Comparison of ENCODE assay signal across 1 cellular context in the genomic region with DNA sequence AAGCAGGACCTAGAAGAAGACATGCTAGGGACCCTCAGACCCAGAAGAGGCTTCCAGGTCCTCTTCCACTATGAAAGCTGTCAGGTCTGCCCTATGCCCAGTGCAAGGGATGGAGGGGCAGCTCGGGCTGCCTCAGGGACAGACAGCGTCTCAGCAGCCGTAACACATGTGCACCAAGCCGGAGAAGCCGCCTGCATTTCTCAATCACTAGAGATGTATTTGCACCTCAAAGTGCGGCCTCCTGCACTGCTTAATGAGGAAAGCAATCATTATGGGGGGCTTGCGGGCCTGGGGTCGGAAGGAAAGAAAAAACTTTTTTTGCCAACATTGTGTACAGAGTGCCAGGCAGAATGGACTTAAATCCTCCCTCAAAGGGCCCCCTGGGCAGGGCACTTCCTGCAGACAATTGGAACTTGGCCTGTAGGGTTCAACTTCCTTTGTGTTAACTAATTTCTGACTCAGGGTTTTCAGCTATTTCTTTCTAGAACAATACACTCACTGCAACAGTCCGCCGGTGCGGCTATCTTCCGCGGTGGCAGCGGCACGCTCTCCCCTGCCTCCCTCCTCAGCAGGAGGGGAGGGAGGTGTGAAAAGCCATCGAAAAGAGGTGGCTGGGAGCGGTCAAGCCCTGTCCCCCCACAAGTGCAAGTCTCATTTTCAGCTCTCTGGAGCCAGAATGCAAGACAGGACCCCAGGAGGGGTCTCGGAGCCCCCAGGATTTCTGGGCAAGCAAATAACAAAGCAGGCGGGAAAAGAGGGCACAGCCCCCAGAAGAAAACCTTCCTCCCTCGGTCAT.
TF ChIP-seq lines count a peak whose summit lies in the region.

No MANE protein-coding gene starts in this region.

TF ChIP-seq in GM23338, 12 proteins besides CTCF, POLR2A, EP300 and RAD21 (continued from another document):
- TF ChIP-seq ZNF462 (CRISPR knock-in tag; IDR thresholded peaks at IDR 0.05) (no peak), NANOG (IDR thresholded peaks at IDR 0.05; ENCODE audit: borderline replicate concordance) (no peak), EZH2phosphoT487 (IDR thresholded peaks at IDR 0.05; ENCODE audit: unreplicated experiment) (no peak), STAT1 (IDR thresholded peaks at IDR 0.05; ENCODE audit: unreplicated experiment) (no peak), ZNF114 (CRISPR knock-in tag; IDR thresholded peaks at IDR 0.05) (no peak; the same call in 1 of the 2 replicates), CREB1 (CRISPR knock-in tag; IDR thresholded peaks at IDR 0.05; ENCODE audit: low read depth) (no peak), POLR2AphosphoS5 (IDR thresholded peaks at IDR 0.05; ENCODE audit: low read depth) (no peak), EZH2 (IDR thresholded peaks at IDR 0.05; ENCODE audit: low read depth, unreplicated experiment) (no peak), JUNB (IDR thresholded peaks at IDR 0.05; ENCODE audit: unreplicated experiment) (no peak)
- TF ChIP-seq, protein P1, sequence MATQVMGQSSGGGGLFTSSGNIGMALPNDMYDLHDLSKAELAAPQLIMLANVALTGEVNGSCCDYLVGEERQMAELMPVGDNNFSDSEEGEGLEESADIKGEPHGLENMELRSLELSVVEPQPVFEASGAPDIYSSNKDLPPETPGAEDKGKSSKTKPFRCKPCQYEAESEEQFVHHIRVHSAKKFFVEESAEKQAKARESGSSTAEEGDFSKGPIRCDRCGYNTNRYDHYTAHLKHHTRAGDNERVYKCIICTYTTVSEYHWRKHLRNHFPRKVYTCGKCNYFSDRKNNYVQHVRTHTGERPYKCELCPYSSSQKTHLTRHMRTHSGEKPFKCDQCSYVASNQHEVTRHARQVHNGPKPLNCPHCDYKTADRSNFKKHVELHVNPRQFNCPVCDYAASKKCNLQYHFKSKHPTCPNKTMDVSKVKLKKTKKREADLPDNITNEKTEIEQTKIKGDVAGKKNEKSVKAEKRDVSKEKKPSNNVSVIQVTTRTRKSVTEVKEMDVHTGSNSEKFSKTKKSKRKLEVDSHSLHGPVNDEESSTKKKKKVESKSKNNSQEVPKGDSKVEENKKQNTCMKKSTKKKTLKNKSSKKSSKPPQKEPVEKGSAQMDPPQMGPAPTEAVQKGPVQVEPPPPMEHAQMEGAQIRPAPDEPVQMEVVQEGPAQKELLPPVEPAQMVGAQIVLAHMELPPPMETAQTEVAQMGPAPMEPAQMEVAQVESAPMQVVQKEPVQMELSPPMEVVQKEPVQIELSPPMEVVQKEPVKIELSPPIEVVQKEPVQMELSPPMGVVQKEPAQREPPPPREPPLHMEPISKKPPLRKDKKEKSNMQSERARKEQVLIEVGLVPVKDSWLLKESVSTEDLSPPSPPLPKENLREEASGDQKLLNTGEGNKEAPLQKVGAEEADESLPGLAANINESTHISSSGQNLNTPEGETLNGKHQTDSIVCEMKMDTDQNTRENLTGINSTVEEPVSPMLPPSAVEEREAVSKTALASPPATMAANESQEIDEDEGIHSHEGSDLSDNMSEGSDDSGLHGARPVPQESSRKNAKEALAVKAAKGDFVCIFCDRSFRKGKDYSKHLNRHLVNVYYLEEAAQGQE (IDR thresholded peaks at IDR 0.05; ENCODE audit: unreplicated experiment) = no peak
